In genomic region chr18:51340332-51340731, GRCh38 we compare ENCODE assay signal across 15 cellular contexts.
"Had no signal": no experiment of that assay in that cellular context is flagged by ENCODE, and none has a peak within 500 bp of the region (broad histone marks: within the 10 kb centered on the region; RNA-seq: fewer than 3 reads in every experiment).

No MANE protein-coding gene starts in this region.

- H3K9me3 Mint-ChIP-seq: activated naive CD4-positive, alpha-beta T cell treated with anti-CD3 and anti-CD28 coated beads, Interleukin-2, amount 50 U/mL, for 72 hours; activated T-cell treated with anti-CD3 and anti-CD28 coated beads, Interleukin-2, amount 50 U/mL, for 24 hours; neural progenitor cell had no signal

- H3K9me3 ChIP-seq: ovary, upper lobe of left lung had no signal

- H3K4me1 Mint-ChIP-seq: neural progenitor cell had no signal

- H3K27ac ChIP-seq: heart right ventricle, neural progenitor cell, ovary, upper lobe of left lung had no signal

- H3K4me2 ChIP-seq: neural progenitor cell had no signal

- DNase-seq: activated CD4-positive, alpha-beta T cell treated with anti-CD3 and anti-CD28 coated beads for 1 hour; activated CD4-positive, alpha-beta T cell treated with anti-CD3 and anti-CD28 coated beads, Interleukin-2, amount 50 U/mL, for 48 hours; activated CD8-positive, alpha-beta memory T cell treated with anti-CD3 and anti-CD28 coated beads, Interleukin-2, amount 10 ng/mL, durations not matched to agents 7 days and 5 days; activated effector memory CD4-positive, alpha-beta T cell treated with anti-CD3 and anti-CD28 coated beads, Interleukin-2, amount 50 U/mL, for 16 hours; activated T-cell treated with anti-CD3 and anti-CD28 coated beads, Interleukin-2, amount 50 U/mL, for 24 hours; heart right ventricle; islet precursor cell; left ventricle myocardium superior; ovary; stimulated activated naive CD4-positive, alpha-beta T cell; SW 1271; T-helper 9 cell; upper lobe of left lung had no signal

- H3K4me1 ChIP-seq: heart right ventricle, neural progenitor cell, upper lobe of left lung had no signal

- H3K4me3 ChIP-seq: heart right ventricle, neural progenitor cell, ovary, upper lobe of left lung had no signal

- H3K36me3 Mint-ChIP-seq: activated CD8-positive, alpha-beta memory T cell treated with anti-CD3 and anti-CD28 coated beads, Interleukin-2, amount 10 ng/mL, durations not matched to agents 7 days and 5 days; activated naive CD4-positive, alpha-beta T cell treated with anti-CD3 and anti-CD28 coated beads, Interleukin-2, amount 50 U/mL, for 72 hours; neural progenitor cell had no signal

- H3K27ac Mint-ChIP-seq: activated CD8-positive, alpha-beta memory T cell treated with anti-CD3 and anti-CD28 coated beads, Interleukin-2, amount 10 ng/mL, durations not matched to agents 7 days and 5 days; activated naive CD4-positive, alpha-beta T cell treated with anti-CD3 and anti-CD28 coated beads, Interleukin-2, amount 50 U/mL, for 72 hours; activated T-cell treated with anti-CD3 and anti-CD28 coated beads, Interleukin-2, amount 50 U/mL, for 24 hours; neural progenitor cell had no signal

- ATAC-seq: activated CD8-positive, alpha-beta memory T cell treated with anti-CD3 and anti-CD28 coated beads, Interleukin-2, amount 10 ng/mL, durations not matched to agents 7 days and 5 days; heart right ventricle; left ventricle myocardium superior had no signal

- H3K27me3 ChIP-seq: heart right ventricle, neural progenitor cell, ovary, upper lobe of left lung had no signal

- H2AFZ ChIP-seq: neural progenitor cell had no signal

- H3K4me3 Mint-ChIP-seq: activated CD8-positive, alpha-beta memory T cell treated with anti-CD3 and anti-CD28 coated beads, Interleukin-2, amount 10 ng/mL, durations not matched to agents 7 days and 5 days; activated T-cell treated with anti-CD3 and anti-CD28 coated beads, Interleukin-2, amount 50 U/mL, for 24 hours; neural progenitor cell had no signal

- H3K36me3 ChIP-seq: heart right ventricle, neural progenitor cell, ovary, upper lobe of left lung had no signal
